In the genomic region with DNA sequence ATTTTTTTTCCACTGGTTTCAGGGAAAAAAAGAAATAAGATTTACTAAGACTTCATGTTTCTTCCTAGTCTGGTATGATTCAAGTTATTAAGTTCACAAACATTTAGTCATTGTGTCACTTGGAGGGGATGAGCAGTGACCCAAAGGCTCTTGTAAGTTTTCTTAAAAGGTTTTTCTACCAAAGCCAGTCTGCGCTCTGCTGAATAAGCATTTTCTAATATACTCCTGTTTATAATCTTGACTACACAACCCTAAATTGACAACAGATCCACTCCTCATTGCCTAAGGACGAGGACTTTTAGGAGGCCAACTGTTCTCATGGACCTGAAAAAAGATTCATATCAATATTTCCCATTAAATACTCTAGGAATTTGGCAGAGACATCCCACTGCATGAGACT, we compare ENCODE assay signal across 21 cellular contexts.
DNase-seq lines count a peak whose midpoint lies in the region; ATAC-seq, FAIRE-seq and TF ChIP-seq lines count a peak whose summit lies in the region.
"Had no signal": no experiment of that assay in that cellular context is flagged by ENCODE, and none has a peak within 500 bp of the region (broad histone marks: within the 10 kb centered on the region; RNA-seq: fewer than 3 reads in every experiment).

No MANE protein-coding gene starts in this region.

- H3K79me1 ChIP-seq in IMR-90 (ENCODE audit: low read depth in 1 of 2, low read length in 2 of 2) = no peaks in the 10 kb centered on the region

- no peak overlapping the region for H4K5ac ChIP-seq in IMR-90 (ENCODE audit: low read depth, low read length)

- intact Hi-C loops in IMR-90 (cut with micrococcal nuclease) (no loop called here), endothelial cell of umbilical vein (cut with micrococcal nuclease) (no loop called here)

- dilution Hi-C loops in IMR-90 (cut with HindIII; ENCODE audit: low sequenced_read_pairs, unreplicated experiment) (no loop called here), endothelial cell of umbilical vein (cut with MboI; ENCODE audit: extremely low pct_ligation_motif_present, low sequenced_read_pairs) (no loop called here)

- H3K4me2 ChIP-seq in IMR-90 (ENCODE audit: low read depth, low read length) (no peak overlapping the region), endothelial cell of umbilical vein (ENCODE audit: insufficient read depth, low read length) (no peak overlapping the region)
- H3K4me2 ChIP-seq: BLaER1 had no signal

- no peak overlapping the region for H2AK5ac ChIP-seq in IMR-90 (ENCODE audit: low read depth, low read length)

- H3K4me1 ChIP-seq in IMR-90 (ENCODE audit: control insufficient read depth, insufficient read depth, low read length) (no peaks in the 10 kb centered on the region), endothelial cell of umbilical vein (ENCODE audit: control insufficient read depth, extremely low read depth, insufficient read depth, low read length) (peaks cover 4% of the 10 kb centered on the region)
- H3K4me1 ChIP-seq: BLaER1, HAP-1 had no signal

- H3K23ac ChIP-seq in IMR-90 (ENCODE audit: low read depth, low read length) = no peak overlapping the region

- H2BK5ac ChIP-seq in IMR-90 (ENCODE audit: low read depth, low read length, poor library complexity, severe bottlenecking) = no peak overlapping the region

- DNase-seq in IMR-90 (no peak), endothelial cell of umbilical vein (ENCODE audit: low read depth, low spot score) (no peak), fibroblast of the aortic adventitia (ENCODE audit: low read depth) (peak; percentile 9), iPS-NIHi11 (ENCODE audit: low spot score) (no peak), LoVo (ENCODE audit: low spot score) (no peak)
- DNase-seq: Caco-2; CD4-positive, CD25-positive, alpha-beta regulatory T cell; CD8-positive, alpha-beta T cell; DMS153; DND-41; GDM1; GOT3; HFFc6 had no signal

- no peak overlapping the region for H3K4ac ChIP-seq in IMR-90 (ENCODE audit: low read depth, low read length)

- no peak for TF ChIP-seq POLR2A in IMR-90 (IDR thresholded peaks at IDR 0.05; ENCODE audit: low read depth, low read length)
- no peak for TF ChIP-seq POLR2A in endothelial cell of umbilical vein (IDR thresholded peaks at IDR 0.05; ENCODE audit: low read depth, low read length)

- WGBS in IMR-90 (ENCODE audit: extremely low coverage in 2 of 2, insufficient read length in 1 of 2), 2 experiments = no CpG with 5 or more reads among the region's 2 CpGs

- TF ChIP-seq CTCF in IMR-90 (conservative IDR thresholded peaks at IDR 0.05; ENCODE audit: low read depth, low read length) (no peak), endothelial cell of umbilical vein (IDR thresholded peaks at IDR 0.05; ENCODE audit: extremely low read depth in 1 of 2, insufficient read depth in 1 of 2, low read depth in 1 of 2, low read length in 2 of 2) (no peak), fibroblast of the aortic adventitia (IDR thresholded peaks at IDR 0.05; ENCODE audit: insufficient read depth, low read length) (no peak)

- H2AK9ac ChIP-seq in IMR-90 (replicated peaks; ENCODE audit: low read depth, low read length, poor library complexity) = no peak overlapping the region

- H4K20me1 ChIP-seq in IMR-90 (ENCODE audit: insufficient read depth, low read length) = no peaks in the 10 kb centered on the region
- H4K20me1 ChIP-seq in endothelial cell of umbilical vein (replicated peaks; ENCODE audit: control insufficient read depth, extremely low read depth, insufficient read depth, low read length) = no peaks in the 10 kb centered on the region
- H4K20me1 ChIP-seq: BLaER1 had no signal

- in situ Hi-C loops in IMR-90 (cut with MboI; ENCODE audit: low sequenced_read_pairs) = no loop called here

- ATAC-seq in IMR-90 (ENCODE audit: low read depth) (no peak), HG03159 (IDR thresholded peaks at IDR 0.05; ENCODE audit: unreplicated experiment) (no peak)
- ATAC-seq: CD8-positive, alpha-beta T cell had no signal

- H3K14ac ChIP-seq in IMR-90 (replicated peaks; ENCODE audit: low read depth, low read length) = no peak overlapping the region

- H2AFZ ChIP-seq in IMR-90 (replicated peaks; ENCODE audit: low read length, poor library complexity) (no peak overlapping the region), endothelial cell of umbilical vein (ENCODE audit: low read depth, low read length) (no peak overlapping the region)

- no peaks in the 10 kb centered on the region for H3K36me3 ChIP-seq in IMR-90 (ENCODE audit: control insufficient read depth, insufficient read depth, low read length)
- no peaks in the 10 kb centered on the region for H3K36me3 ChIP-seq in endothelial cell of umbilical vein (ENCODE audit: control insufficient read depth in 2 of 2, extremely low read depth in 1 of 2, insufficient read depth in 2 of 2, low read length in 2 of 2)
- H3K36me3 ChIP-seq: BLaER1, HAP-1 had no signal

- no peak overlapping the region for H3K18ac ChIP-seq in IMR-90 (ENCODE audit: low read depth, low read length)

- no peak overlapping the region for H2BK20ac ChIP-seq in IMR-90 (ENCODE audit: low read depth, low read length)

- H2BK120ac ChIP-seq in IMR-90 (ENCODE audit: low read depth, low read length) = no peak overlapping the region

- H3K27ac ChIP-seq in IMR-90 (ENCODE audit: insufficient read depth, low read length) (no peak overlapping the region), endothelial cell of umbilical vein (ENCODE audit: insufficient read depth, low read depth, low read length) (no peak overlapping the region)
- H3K27ac ChIP-seq: BLaER1, C4-2B had no signal

- no peak overlapping the region for H4K8ac ChIP-seq in IMR-90 (ENCODE audit: low read depth in 2 of 2, low read length in 2 of 2)

- H3K9me1 ChIP-seq in IMR-90 (ENCODE audit: insufficient read depth, low read length) = no peaks in the 10 kb centered on the region
- no peaks in the 10 kb centered on the region for H3K9me1 ChIP-seq in endothelial cell of umbilical vein (replicated peaks; ENCODE audit: control insufficient read depth, extremely low read depth, insufficient read depth, low read length)

- no peak overlapping the region for H3K9ac ChIP-seq in IMR-90 (ENCODE audit: low read depth, low read length)
- H3K9ac ChIP-seq in endothelial cell of umbilical vein (replicated peaks; ENCODE audit: extremely low read depth, insufficient read depth, low read length) = no peak overlapping the region
- H3K9ac ChIP-seq: BLaER1 had no signal

- no peak overlapping the region for H2BK15ac ChIP-seq in IMR-90 (ENCODE audit: low read depth, low read length)

- FAIRE-seq in G401.6 (lab: Jason Lieb, UNC) = peak; percentile 45
- peak; percentile 4 for FAIRE-seq in endothelial cell of umbilical vein (lab: Jason Lieb, UNC)
- FAIRE-seq: GM12891, GM18507, H54 had no signal

- CTCF ChIA-PET in IMR-90 (lab: Yijun Ruan, JAX) = no interaction called here
- CTCF ChIA-PET in endothelial cell of umbilical vein (lab: Charles Lee) = interaction anchor here (1.4 kb wide), 1 partner anchor 11 kb away, joined by 3 read pairs; no protein-coding TSS in a partner anchor

- no peak overlapping the region for H3K56ac ChIP-seq in IMR-90 (ENCODE audit: extremely low read depth, insufficient read depth, low read length)

- H3K9me3 ChIP-seq in IMR-90 (ENCODE audit: control insufficient read depth, insufficient read depth, low read length) (peaks cover 8% of the 10 kb centered on the region), endothelial cell of umbilical vein (replicated peaks; ENCODE audit: control insufficient read depth, insufficient read depth, low read length) (no peaks in the 10 kb centered on the region)
- H3K9me3 ChIP-seq: BLaER1, Caco-2, HAP-1 had no signal

- H3K79me2 ChIP-seq in endothelial cell of umbilical vein (ENCODE audit: control insufficient read depth, insufficient read depth, low read length) = no peaks in the 10 kb centered on the region

- no TSS peak for BruUV-seq in IMR-90 (replicated peaks; lab: Mats Ljungman, UMichigan)
- BruUV-seq in endothelial cell of umbilical vein (replicated peaks; lab: Mats Ljungman, UMichigan) = no TSS peak

- H4K91ac ChIP-seq in IMR-90 (ENCODE audit: insufficient read depth, low read depth, low read length) = no peak overlapping the region

- POLR2A ChIA-PET in IMR-90 (lab: Charles Lee; ENCODE audit: unreplicated experiment) = no interaction called here
- POLR2A ChIA-PET in endothelial cell of umbilical vein (lab: Charles Lee) = no interaction called here

- H3K27me3 ChIP-seq in IMR-90 (ENCODE audit: control insufficient read depth, insufficient read depth, low read length) = no peaks in the 10 kb centered on the region
- H3K27me3 ChIP-seq in endothelial cell of umbilical vein (ENCODE audit: control insufficient read depth in 2 of 2, insufficient read depth in 2 of 2, low read length in 2 of 2) = no peaks in the 10 kb centered on the region
- H3K27me3 ChIP-seq: BLaER1 had no signal

- no peak for TF ChIP-seq RAD21 in IMR-90 (IDR thresholded peaks at IDR 0.05; ENCODE audit: low read length)

- H3K4me3 ChIP-seq in IMR-90 (ENCODE audit: insufficient read depth, low read depth, low read length) = no peak overlapping the region
- H3K4me3 ChIP-seq in endothelial cell of umbilical vein (replicated peaks in 1 of 3; ENCODE audit: insufficient read depth in 1 of 3, low read depth in 1 of 3, low read length in 3 of 3) = no peak overlapping the region
- H3K4me3 ChIP-seq in fibroblast of the aortic adventitia (ENCODE audit: low read depth, low read length) = no peak overlapping the region
- H3K4me3 ChIP-seq: BLaER1, HAP-1 had no signal

TF ChIP-seq in IMR-90, 13 proteins besides CTCF, POLR2A, EP300 and RAD21:
- TF ChIP-seq NFE2L2 (IDR thresholded peaks at IDR 0.05; ENCODE audit: low read depth, low read length) (no peak), MAFK (IDR thresholded peaks at IDR 0.05; ENCODE audit: low read depth, low read length) (peak; percentile 14; the same call in 1 of the 2 replicates), SMC3 (IDR thresholded peaks at IDR 0.05; ENCODE audit: low read depth, low read length) (no peak), MAZ (IDR thresholded peaks at IDR 0.05; ENCODE audit: borderline replicate concordance, low read depth, low read length) (no peak), CHD1 (IDR thresholded peaks at IDR 0.05; ENCODE audit: low read depth, low read length) (no peak)

TF ChIP-seq in endothelial cell of umbilical vein, 7 proteins besides CTCF, POLR2A, EP300 and RAD21:
- TF ChIP-seq FOS (IDR thresholded peaks at IDR 0.05; ENCODE audit: borderline replicate concordance, insufficient read depth, low read length) = no peak
TF ChIP-seq in endothelial cell of umbilical vein: peak in this region for 0.
